In the genomic region with DNA sequence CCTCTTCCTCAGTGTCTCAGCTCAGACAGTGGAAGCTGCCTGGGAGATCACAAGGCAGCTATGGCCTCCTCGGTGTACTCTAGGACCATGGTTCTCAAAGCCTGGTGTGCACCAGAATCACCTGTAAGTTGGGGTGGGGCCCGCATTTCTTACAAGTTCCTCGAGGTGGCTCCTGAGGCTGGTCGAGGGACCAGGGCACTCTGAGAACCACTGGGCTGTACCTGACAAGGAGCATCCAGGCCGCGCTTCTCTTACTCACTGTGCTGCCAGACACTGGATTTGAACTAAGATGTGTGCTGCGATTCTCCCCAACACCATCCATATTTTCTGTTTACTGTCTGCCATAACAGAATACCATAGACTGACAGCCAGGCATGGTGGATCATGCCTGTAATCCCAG, we compare ENCODE assay signal across 32 cellular contexts. TPM values are rescaled to one million over a fixed set of nuclear protein-coding genes. Genes with fewer than 3 reads are reported as not detected.
DNase-seq lines count a peak whose midpoint lies in the region; ATAC-seq and TF ChIP-seq lines count a peak whose summit lies in the region.
"Had no signal": no experiment of that assay in that cellular context is flagged by ENCODE, and none has a peak within 500 bp of the region (broad histone marks: within the 10 kb centered on the region; RNA-seq: fewer than 3 reads in every experiment).

No MANE protein-coding gene starts in this region.

- H2AK5ac ChIP-seq in mesendoderm (ENCODE audit: low read length) = no peak overlapping the region

- DNase-seq in GM06990 (ENCODE audit: extremely low read depth, insufficient read length) (no peak), GM23338 (ENCODE audit: low spot score) (no peak), RWPE1 (ENCODE audit: low spot score) (peak; percentile 5), mesendoderm (peak; percentile 5), SIG-M5 (lab: John Stamatoyannopoulos, UW) (no peak), neural progenitor cell (ENCODE audit: low spot score) (no peak), immature natural killer cell (no peak)
- DNase-seq: activated CD4-positive, alpha-beta T cell treated with anti-CD3 and anti-CD28 coated beads, Interleukin-2, amount 50 U/mL, for 4 hours; activated CD4-positive, CD25-positive, alpha-beta regulatory T cell; activated CD8-positive, alpha-beta memory T cell treated with anti-CD3 and anti-CD28 coated beads, Interleukin-2, amount 10 ng/mL, durations not matched to agents 7 days and 5 days; activated naive CD4-positive, alpha-beta T cell; activated T-cell treated with anti-CD3 and anti-CD28 coated beads, Interleukin-2, amount 50 U/mL, for 4 hours; C1 segment of cervical spinal cord; central memory CD4-positive, alpha-beta T cell; cortex of kidney; DND-41; effector memory CD4-positive, alpha-beta T cell; erythroblast; IMR-90; left lung; NCI-H187; pancreas; stimulated activated naive CD4-positive, alpha-beta T cell had no signal

- H3K18ac ChIP-seq in mesendoderm (ENCODE audit: low read length) = no peak overlapping the region

- H3K4me2 ChIP-seq in GM23338 = no peak overlapping the region
- no peak overlapping the region for H3K4me2 ChIP-seq in mesendoderm (ENCODE audit: low read length)
- H3K4me2 ChIP-seq in neural progenitor cell = no peak overlapping the region

- ATAC-seq in GM23338 = peak; percentile 41; the same call in 2 of the 3 replicates
- ATAC-seq in HG03039 (IDR thresholded peaks at IDR 0.05; ENCODE audit: unreplicated experiment) = no peak
- ATAC-seq: activated CD8-positive, alpha-beta memory T cell treated with anti-CD3 and anti-CD28 coated beads, Interleukin-2, amount 10 ng/mL, durations not matched to agents 7 days and 5 days; activated T-cell treated with anti-CD3 and anti-CD28 coated beads, Interleukin-2, amount 50 U/mL, for 4 hours had no signal

- CTCF ChIA-PET in RWPE1 (lab: Yijun Ruan, JAX) = interaction anchor here (0.7 kb wide), 1 partner anchor 9 kb away, joined by 3 read pairs; no protein-coding TSS in a partner anchor

- H4K5ac ChIP-seq in mesendoderm (ENCODE audit: low read length) = no peak overlapping the region

- H3F3A ChIP-seq in GM23338 (replicated peaks; ENCODE audit: low read depth) (no peaks in the 10 kb centered on the region), neural progenitor cell (ENCODE audit: low read depth) (no peaks in the 10 kb centered on the region)

- H2BK15ac ChIP-seq in mesendoderm (replicated peaks; ENCODE audit: low read depth) = no peak overlapping the region

- no peak overlapping the region for H3K27ac ChIP-seq in GM23338 (ENCODE audit: low read depth)
- no peak overlapping the region for H3K27ac ChIP-seq in RWPE1
- no peak overlapping the region for H3K27ac ChIP-seq in mesendoderm (ENCODE audit: low read depth, low read length)
- H3K27ac ChIP-seq in neural progenitor cell = no peak overlapping the region
- H3K27ac ChIP-seq: left lung, pancreas, SJSA1, skin epidermis, suprapubic skin had no signal

- H3K23ac ChIP-seq in mesendoderm (ENCODE audit: low read length) = no peak overlapping the region

- H3K27me3 ChIP-seq in GM06990 (replicated peaks; ENCODE audit: control insufficient read depth, insufficient read depth, low read length) (peaks cover 1% of the 10 kb centered on the region), GM23338 (ENCODE audit: insufficient read depth) (no peaks in the 10 kb centered on the region), mesendoderm (ENCODE audit: insufficient read depth, low read length, poor library complexity) (no peaks in the 10 kb centered on the region), neural progenitor cell (no peaks in the 10 kb centered on the region)
- H3K27me3 ChIP-seq: left lung, pancreas, suprapubic skin had no signal

- no peak overlapping the region for H2BK120ac ChIP-seq in mesendoderm (ENCODE audit: low read depth, low read length)

- no peaks in the 10 kb centered on the region for H3K9me2 ChIP-seq in GM23338 (ENCODE audit: insufficient read depth)

- WGBS in mesendoderm (ENCODE audit: extremely low coverage, insufficient coverage, low lambda C conversion rate) = no CpG with 5 or more reads among the region's 7 CpGs

- no peaks in the 10 kb centered on the region for H3K4me1 ChIP-seq in GM23338 (ENCODE audit: insufficient read depth)
- H3K4me1 ChIP-seq in mesendoderm (ENCODE audit: control insufficient read depth, low read depth, low read length) = no peaks in the 10 kb centered on the region
- no peaks in the 10 kb centered on the region for H3K4me1 ChIP-seq in neural progenitor cell
- H3K4me1 ChIP-seq: SJSA1 had no signal

- H3K27ac Mint-ChIP-seq in GM23338 (no peak overlapping the region), neural progenitor cell (no peak overlapping the region), immature natural killer cell (no peak overlapping the region)
- H3K27ac Mint-ChIP-seq: activated CD8-positive, alpha-beta memory T cell treated with anti-CD3 and anti-CD28 coated beads, Interleukin-2, amount 10 ng/mL, durations not matched to agents 7 days and 5 days; memory B cell had no signal

- H3K27me3 Mint-ChIP-seq in GM23338 (ENCODE audit: insufficient read depth, low read depth, poor library complexity) (peaks cover 4% of the 10 kb centered on the region), neural progenitor cell (ENCODE audit: insufficient read depth, low read depth) (no peaks in the 10 kb centered on the region), immature natural killer cell (ENCODE audit: low read depth in 3 of 3) (peaks cover 0 to 10% (median 9%) of the 10 kb centered on the region in 3 donors)

- H3K9me3 Mint-ChIP-seq in GM23338 (no peaks in the 10 kb centered on the region), neural progenitor cell (peaks cover 2% of the 10 kb centered on the region), immature natural killer cell (no peaks in the 10 kb centered on the region)
- H3K9me3 Mint-ChIP-seq: activated T-cell treated with anti-CD3 and anti-CD28 coated beads, Interleukin-2, amount 50 U/mL, for 4 hours; memory B cell; neural crest cell had no signal

- no peak overlapping the region for H3K56ac ChIP-seq in mesendoderm (ENCODE audit: low read length)

- H3K4me3 Mint-ChIP-seq in GM23338 (no peak overlapping the region), neural progenitor cell (no peak overlapping the region), immature natural killer cell (no peak overlapping the region)
- H3K4me3 Mint-ChIP-seq: activated CD8-positive, alpha-beta memory T cell treated with anti-CD3 and anti-CD28 coated beads, Interleukin-2, amount 10 ng/mL, durations not matched to agents 7 days and 5 days; activated T-cell treated with anti-CD3 and anti-CD28 coated beads, Interleukin-2, amount 50 U/mL, for 4 hours; memory B cell; neural crest cell had no signal

- no peak overlapping the region for H2BK5ac ChIP-seq in mesendoderm (ENCODE audit: low read length)

- H2AFZ ChIP-seq in GM23338 (no peak overlapping the region), neural progenitor cell (replicated peaks) (no peak overlapping the region)

- no peak overlapping the region for H4K8ac ChIP-seq in mesendoderm (ENCODE audit: low read depth, low read length)

- H4K20me1 ChIP-seq in GM23338 (replicated peaks; ENCODE audit: insufficient read depth) (no peaks in the 10 kb centered on the region), neural progenitor cell (ENCODE audit: low read depth) (no peaks in the 10 kb centered on the region)

- H3K36me3 ChIP-seq in GM06990 (ENCODE audit: control insufficient read depth, insufficient read depth, low read length) = no peaks in the 10 kb centered on the region
- no peaks in the 10 kb centered on the region for H3K36me3 ChIP-seq in GM23338 (ENCODE audit: insufficient read depth)
- no peaks in the 10 kb centered on the region for H3K36me3 ChIP-seq in mesendoderm (ENCODE audit: control insufficient read depth, insufficient read depth, low read length)
- no peaks in the 10 kb centered on the region for H3K36me3 ChIP-seq in neural progenitor cell
- H3K36me3 ChIP-seq: left lung, pancreas, SJSA1, suprapubic skin had no signal

- H3K4me1 Mint-ChIP-seq in GM23338 (peaks cover 4% of the 10 kb centered on the region; the same call in 1 of the 3 replicates), neural progenitor cell (peaks cover 9% of the 10 kb centered on the region), immature natural killer cell (no peaks in the 10 kb centered on the region)
- H3K4me1 Mint-ChIP-seq: memory B cell, neural crest cell had no signal

- TF ChIP-seq CTCF in GM06990 (IDR thresholded peaks at IDR 0.05; ENCODE audit: insufficient read depth, low read length, poor library complexity, severe bottlenecking) = peak; percentile 14
- TF ChIP-seq CTCF in GM23338 (conservative IDR thresholded peaks at IDR 0.05; ENCODE audit: low read depth in 2 of 2) = 0 out of 4 replicates have a peak, but pooled peaks of 1 of the 2 experiments have one; percentile 1
- TF ChIP-seq CTCF in RWPE1 (conservative IDR thresholded peaks at IDR 0.05; ENCODE audit: low read depth) = no peak
- no peak for TF ChIP-seq CTCF in neural progenitor cell (IDR thresholded peaks at IDR 0.05)

- H3K9ac ChIP-seq in mesendoderm (ENCODE audit: low read length) (no peak overlapping the region), neural progenitor cell (no peak overlapping the region)

- no peaks in the 10 kb centered on the region for H3K79me2 ChIP-seq in GM23338 (replicated peaks; ENCODE audit: insufficient read depth)
- H3K79me2 ChIP-seq in mesendoderm (ENCODE audit: control insufficient read depth, insufficient read depth, low read length) = no peaks in the 10 kb centered on the region
- no peaks in the 10 kb centered on the region for H3K79me2 ChIP-seq in neural progenitor cell (ENCODE audit: low read depth)

- no peaks in the 10 kb centered on the region for H3K79me1 ChIP-seq in mesendoderm (ENCODE audit: low read length)

- no peak overlapping the region for H3K4ac ChIP-seq in mesendoderm (ENCODE audit: low read depth, low read length)

- H3K4me3 ChIP-seq in GM06990 (replicated peaks; ENCODE audit: low read depth, low read length) = no peak overlapping the region
- no peak overlapping the region for H3K4me3 ChIP-seq in GM23338
- no peak overlapping the region for H3K4me3 ChIP-seq in mesendoderm (ENCODE audit: low read length)
- H3K4me3 ChIP-seq in neural progenitor cell = no peak overlapping the region
- H3K4me3 ChIP-seq: left lung, pancreas, SJSA1, skin epidermis, suprapubic skin had no signal

- POLR2A ChIA-PET in RWPE1 (lab: Yijun Ruan, JAX; ENCODE audit: low non-redundant PET) = no interaction called here

- H3K36me3 Mint-ChIP-seq in GM23338 (ENCODE audit: low read depth) (no peaks in the 10 kb centered on the region), neural progenitor cell (no peaks in the 10 kb centered on the region), immature natural killer cell (no peaks in the 10 kb centered on the region)
- H3K36me3 Mint-ChIP-seq: activated CD8-positive, alpha-beta memory T cell treated with anti-CD3 and anti-CD28 coated beads, Interleukin-2, amount 10 ng/mL, durations not matched to agents 7 days and 5 days; memory B cell had no signal

- H3K9me3 ChIP-seq in neural progenitor cell (ENCODE audit: low read depth) = no peaks in the 10 kb centered on the region
- H3K9me3 ChIP-seq: left lung, pancreas, SJSA1, suprapubic skin had no signal

RNA-seq across cellular contexts. Expression of a gene that starts 59.5 kb away (rescaled TPM):
- 0.07 TPM in 1 of 2 replicates, not detected in the other for total RNA-seq in GM23338 (2014; rRNA removed; shearing (Covaris generic))
- polyA plus RNA-seq in GM23338 (2016; fragmentation: Nextera tagmentation; extraction: Ambion mirVana) = not detected in 2 replicates
- not detected for polyA plus RNA-seq in mesendoderm (2013, experiment 1 of 2)
- polyA plus RNA-seq in mesendoderm (2013, experiment 2 of 2) = not detected
- 12.9 and 13.7 TPM in 2 replicates for total RNA-seq in neural progenitor cell (ENCODE audit: low replicate concordance)
- polyA plus RNA-seq in immature natural killer cell = not detected
- total RNA-seq: activated CD8-positive, alpha-beta memory T cell treated with anti-CD3 and anti-CD28 coated beads, Interleukin-2, amount 10 ng/mL, durations not matched to agents 7 days and 5 days; activated T-cell treated with anti-CD3 and anti-CD28 coated beads, Interleukin-2, amount 50 U/mL, for 4 hours; glomerular endothelial cell; IMR-90; left lung; LHCN-M2; neural crest cell; renal cortical epithelial cell; SJSA1 had no signal
- polyA plus RNA-seq: IMR-90 had no signal

Comparison
In these comparisons a context has a peak if more than half of its experiments do, and no peak if none do; other contexts are left out.
1. DNase-seq: peak in RWPE1 (single experiment) and mesendoderm (single experiment); none in GM06990 (single experiment), GM23338 (single experiment), SIG-M5 (single experiment), neural progenitor cell (single experiment) and immature natural killer cell (0 of 3).
2. RNA of a gene that starts 59.5 kb away (total RNA-seq): 12.9 to 13.7 TPM in neural progenitor cell; 0.07 TPM in GM23338; every median in the first group is over 10 times any median in the second.